Comparison of ENCODE assay signal across 8 cellular contexts in genomic region chr2:27050996-27051901, GRCh38. TPM values are rescaled to one million over a fixed set of nuclear protein-coding genes. Genes with fewer than 3 reads are reported as not detected.
DNase-seq lines count a peak whose midpoint lies in the region; ATAC-seq and TF ChIP-seq lines count a peak whose summit lies in the region.

AGBL5 (plus strand) TSS chr2:27051668; CDS start chr2:27052959, 1,291 bp downstream.

- DNase-seq in DMS 273 (lab: John Stamatoyannopoulos, UW; ENCODE audit: unreplicated experiment) (peak; percentile 95), HuH-7 (ENCODE audit: low spot score) (peak; percentile 99)
- peak; percentile 89 for DNase-seq in activated CD8-positive, alpha-beta memory T cell treated with anti-CD3 and anti-CD28 coated beads, Interleukin-2, amount 50 U/mL, for 24 hours (ENCODE audit: extremely low read depth)
- DNase-seq in stimulated activated CD8-positive, alpha-beta memory T cell treated with anti-CD3 and anti-CD28 coated beads, Interleukin-15, amount 100 ng/mL, for 24 hours (ENCODE audit: low read depth), result peak; percentile 88

- no peaks in the 10 kb centered on the region for H3F3A ChIP-seq in OCI-LY1 (ENCODE audit: insufficient read depth, low read length)

- H3K4me1 ChIP-seq in OCI-LY1 (ENCODE audit: insufficient read depth, low read length, severe bottlenecking) (peaks cover 17% of the 10 kb centered on the region), mesodermal cell (ENCODE audit: control insufficient read depth, insufficient read depth, low read length, poor library complexity, severe bottlenecking) (peaks cover 16% of the 10 kb centered on the region)

- H3K79me2 ChIP-seq in OCI-LY1 (ENCODE audit: insufficient read depth, low read length), result no peaks in the 10 kb centered on the region

- in situ Hi-C loops in endometrial microvascular endothelial cells (cut with HindIII; ENCODE audit: inconsistent ontology term, low pct_unique_long_range_greater_than_20kb, low sequenced_read_pairs), result no loop called here

- no peak within 1 kb of the TSS for H2AFZ ChIP-seq in OCI-LY1 (ENCODE audit: low read length)

- peak within 1 kb of the TSS; percentile 98 for H3K4me3 ChIP-seq in OCI-LY1 (ENCODE audit: low read depth, low read length, poor library complexity, severe bottlenecking)
- H3K4me3 ChIP-seq in mesodermal cell (ENCODE audit: extremely low read depth, insufficient read depth, low read length, poor library complexity, severe bottlenecking), result peak within 1 kb of the TSS; percentile 87

- no peaks in the 10 kb centered on the region for H3K27me3 ChIP-seq in OCI-LY1 (ENCODE audit: insufficient read depth, low read length)

- H3K4me2 ChIP-seq in OCI-LY1 (ENCODE audit: low read length), result peak within 1 kb of the TSS; percentile 97

- no peaks in the 10 kb centered on the region for H3K9me3 ChIP-seq in OCI-LY1 (ENCODE audit: low read length)
- no peaks in the 10 kb centered on the region for H3K9me3 ChIP-seq in mesodermal cell (ENCODE audit: control insufficient read depth, low read length)

- H3K36me3 ChIP-seq in OCI-LY1 (ENCODE audit: insufficient read depth, low read length), result peaks cover 29% of the 10 kb centered on the region; the same call in 1 of the 2 replicates
- peaks cover 31% of the 10 kb centered on the region for H3K36me3 ChIP-seq in mesodermal cell (ENCODE audit: control insufficient read depth, insufficient read depth, low read length)

- TF ChIP-seq CTCF in OCI-LY1 (IDR thresholded peaks at IDR 0.05; ENCODE audit: low read length), result no peak

- H3K9me2 ChIP-seq in OCI-LY1 (ENCODE audit: low read depth, low read length), result no peaks in the 10 kb centered on the region

- H4K20me1 ChIP-seq in OCI-LY1 (ENCODE audit: insufficient read depth, low read length), result no peaks in the 10 kb centered on the region

- 0% methylated on average over 52 to 55 of the region's 67 CpGs for WGBS in mesodermal cell (ENCODE audit: insufficient coverage in 2 of 2), 2 experiments

- peak; percentile 57 for ATAC-seq in GM21526 (IDR thresholded peaks at IDR 0.05; ENCODE audit: low FRiP score, unreplicated experiment)

- peak within 1 kb of the TSS; percentile 79 for H3K27ac ChIP-seq in OCI-LY1 (ENCODE audit: low read depth, low read length, poor library complexity, severe bottlenecking)
- H3K27ac ChIP-seq in mesodermal cell (ENCODE audit: low read depth, low read length, severe bottlenecking), result peak within 1 kb of the TSS; percentile 88

- peak within 1 kb of the TSS; percentile 93 for H3K9ac ChIP-seq in OCI-LY1 (ENCODE audit: low read length)

RNA-seq across cellular contexts. Expression of gene AGBL5, which starts in this region (rescaled TPM):
- total RNA-seq in endometrial microvascular endothelial cells (ENCODE audit: inconsistent ontology term), result 13.2 TPM
- polyA plus RNA-seq in mesodermal cell (2013, experiment 1 of 2), result 60.1 TPM
- 55.2 TPM for polyA plus RNA-seq in mesodermal cell (2013, experiment 2 of 2)

Comparison
In these comparisons a context has a peak if more than half of its experiments do, and no peak if none do; other contexts are left out.
1. Peak in every context shown above with its lines: DNase-seq, ATAC-seq, H3K4me3 ChIP-seq and H3K27ac ChIP-seq.